8 cellular contexts compared by ENCODE assay signal in the genomic region with DNA sequence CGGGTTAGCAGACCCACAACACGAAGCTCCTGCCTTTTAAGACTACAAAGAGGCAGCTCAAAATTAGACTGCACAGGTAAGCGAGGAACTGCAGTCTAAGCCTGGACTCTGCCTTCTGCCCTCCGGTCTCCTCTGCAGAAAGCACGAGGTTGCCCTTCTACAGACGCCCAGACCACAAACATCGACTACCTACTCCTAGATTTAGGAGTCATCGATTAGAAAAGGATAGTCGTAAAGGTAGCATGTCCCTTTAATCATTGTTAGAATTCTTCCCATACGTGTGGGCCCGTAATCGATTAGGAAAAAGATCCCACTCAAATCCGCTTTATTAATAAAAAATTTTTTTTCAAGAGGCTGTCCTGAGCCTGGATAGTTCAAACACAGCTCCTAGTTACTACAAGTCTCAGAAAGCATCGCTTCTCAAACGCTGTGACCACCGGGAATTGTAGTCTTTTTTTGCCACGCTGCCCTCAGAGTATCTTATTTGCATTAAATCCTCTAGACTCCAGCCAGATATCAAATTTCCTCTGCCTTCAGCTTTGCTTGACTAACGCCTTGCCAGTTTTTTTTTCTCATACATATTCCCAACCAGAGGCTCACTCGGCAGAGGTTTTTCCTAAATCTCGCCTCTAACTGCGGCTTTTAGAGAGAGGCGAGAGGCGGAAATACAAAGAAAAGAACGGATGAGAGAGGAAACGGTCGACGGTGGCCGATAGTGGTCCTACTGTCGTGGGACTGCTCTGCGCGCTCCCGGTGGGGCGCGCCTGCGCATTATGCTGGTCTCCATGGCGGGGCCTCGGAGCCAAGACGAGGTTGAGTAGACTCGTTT. TPM values are rescaled to one million over a fixed set of nuclear protein-coding genes. Genes with fewer than 3 reads are reported as not detected.
DNase-seq lines count a peak whose midpoint lies in the region; ATAC-seq and TF ChIP-seq lines count a peak whose summit lies in the region.

A gene with protein sequence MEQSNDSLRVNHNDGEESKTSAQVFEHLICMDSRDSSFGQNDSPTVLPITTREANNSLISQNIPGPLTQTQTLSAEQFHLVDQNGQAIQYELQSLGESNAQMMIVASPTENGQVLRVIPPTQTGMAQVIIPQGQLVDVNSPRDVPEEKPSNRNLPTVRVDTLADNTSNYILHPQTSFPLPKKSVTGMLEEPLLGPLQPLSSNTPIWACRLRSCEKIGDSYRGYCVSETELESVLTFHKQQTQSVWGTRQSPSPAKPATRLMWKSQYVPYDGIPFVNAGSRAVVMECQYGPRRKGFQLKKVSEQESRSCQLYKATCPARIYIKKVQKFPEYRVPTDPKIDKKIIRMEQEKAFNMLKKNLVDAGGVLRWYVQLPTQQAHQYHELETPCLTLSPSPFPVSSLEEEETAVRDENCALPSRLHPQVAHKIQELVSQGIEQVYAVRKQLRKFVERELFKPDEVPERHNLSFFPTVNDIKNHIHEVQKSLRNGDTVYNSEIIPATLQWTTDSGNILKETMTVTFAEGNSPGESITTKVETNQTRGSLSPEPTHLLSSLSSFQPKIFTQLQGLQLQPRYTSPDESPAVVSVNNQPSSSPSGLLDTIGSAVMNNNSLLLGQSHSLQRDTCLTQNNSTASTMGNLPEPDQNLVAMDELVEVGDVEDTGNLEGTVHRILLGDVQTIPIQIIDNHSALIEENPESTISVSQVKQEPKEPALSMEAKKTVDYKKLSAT (plus strand): TSS at position 763 of the 829 bp plus-strand sequence. CDS start 29,628 bp downstream, outside the sequence.
Gene WDR12, minus strand, starts transcription at position 161 of the 829 bp plus-strand sequence. CDS start 197 bp downstream, outside the sequence.

- ATAC-seq in GM19455 (IDR thresholded peaks at IDR 0.05; ENCODE audit: unreplicated experiment) = peak; percentile 79

- H3K9me3 Mint-ChIP-seq in CD4-positive, alpha-beta memory T cell = no peaks in the 10 kb centered on the region
- no peaks in the 10 kb centered on the region for H3K9me3 Mint-ChIP-seq in activated CD4-positive, alpha-beta memory T cell treated with anti-CD3 and anti-CD28 coated beads, Interleukin-2, amount 10 ng/mL, durations not matched to agents 7 days and 5 days

- peaks cover 15% of the 10 kb centered on the region for H3K4me1 ChIP-seq in CD4-positive, alpha-beta memory T cell (ENCODE audit: insufficient read depth, low read length)

- peak within 1 kb of the TSS; percentile 94 to 96 for H3K4me3 ChIP-seq in CD4-positive, alpha-beta memory T cell (ENCODE audit: low read length in 2 of 2)
- peak within 1 kb of the TSS; percentile 66 for H3K4me3 ChIP-seq in lower leg skin (ENCODE audit: low read depth, poor library complexity, severe bottlenecking)

- intact Hi-C loops in CD4-positive, alpha-beta memory T cell (cut with micrococcal nuclease) = loop anchor here (1.0 to 5.0 kb wide), 4 partner anchors 103 to 1459 kb away; partner anchors contain the start of genes FAM117B, NBEAL1, STRADB and TRAK2
- intact Hi-C loops in lower leg skin (cut with DNase I; ENCODE audit: low total_unique reads) = no loop called here

- H3K9me3 ChIP-seq in CD4-positive, alpha-beta memory T cell (ENCODE audit: control insufficient read depth in 1 of 2, low read length in 2 of 2) = no peaks in the 10 kb centered on the region

- no peak for TF ChIP-seq CTCF in lower leg skin (IDR thresholded peaks at IDR 0.05)

- no peaks in the 10 kb centered on the region for H3K36me3 ChIP-seq in CD4-positive, alpha-beta memory T cell (ENCODE audit: insufficient read depth, low read length)

- CTCF ChIA-PET in CD4-positive, alpha-beta memory T cell (lab: Charles Lee; ENCODE audit: partially characterized antibody) = interaction anchor here (0.6 to 2.1 kb wide), 5 partner anchors 11 to 906 kb away, joined by 3 to 7 read pairs (median 3); partner anchors contain the start of gene CYP20A1
- CTCF ChIA-PET in activated CD4-positive, alpha-beta memory T cell treated with anti-CD3 and anti-CD28 coated beads, Interleukin-2, amount 10 ng/mL, durations not matched to agents 7 days and 5 days (lab: Charles Lee) = interaction anchor here (1.0 to 1.4 kb wide), 2 partner anchors 903 to 998 kb away, joined by 3 to 4 read pairs; no protein-coding TSS in a partner anchor

- H3K4me3 Mint-ChIP-seq in CD4-positive, alpha-beta memory T cell = peak within 1 kb of the TSS; percentile 92 to 99 (median 98)
- peak within 1 kb of the TSS; percentile 91 for H3K4me3 Mint-ChIP-seq in activated CD4-positive, alpha-beta memory T cell treated with anti-CD3 and anti-CD28 coated beads, Interleukin-2, amount 10 ng/mL, durations not matched to agents 7 days and 5 days

- H3K27me3 ChIP-seq in CD4-positive, alpha-beta memory T cell (ENCODE audit: insufficient read depth, low read length) = no peaks in the 10 kb centered on the region

- POLR2A ChIA-PET in CD4-positive, alpha-beta memory T cell (lab: Charles Lee; ENCODE audit: partially characterized antibody) = interaction anchor here (0.9 to 2.4 kb wide), 9 partner anchors 37 to 534 kb away, joined by 3 to 28 read pairs (median 4); partner anchors contain the start of genes CYP20A1, FAM117B, ICA1L and NBEAL1
- POLR2A ChIA-PET in activated CD4-positive, alpha-beta memory T cell treated with anti-CD3 and anti-CD28 coated beads, Interleukin-2, amount 10 ng/mL, durations not matched to agents 7 days and 5 days (lab: Charles Lee) = interaction anchor here (0.6 to 3.5 kb wide), 15 partner anchors 8 to 808 kb away, joined by 3 to 25 read pairs (median 4); partner anchors contain the start of genes CYP20A1, ICA1L and NBEAL1

- 0% methylated on average over 37 to 39 of the region's 39 CpGs for WGBS in lower leg skin, 2 donors

- peaks cover 0 to 12% of the 10 kb centered on the region in 2 donors for H3K36me3 Mint-ChIP-seq in CD4-positive, alpha-beta memory T cell
- peaks cover 2% of the 10 kb centered on the region for H3K36me3 Mint-ChIP-seq in activated CD4-positive, alpha-beta memory T cell treated with anti-CD3 and anti-CD28 coated beads, Interleukin-2, amount 10 ng/mL, durations not matched to agents 7 days and 5 days (ENCODE audit: low read depth)

- peak within 1 kb of the TSS; percentile 74 for H3K27ac ChIP-seq in CD4-positive, alpha-beta memory T cell (ENCODE audit: low read depth, low read length)

- peak within 1 kb of the TSS; percentile 93 to 99 (median 98) for H3K27ac Mint-ChIP-seq in CD4-positive, alpha-beta memory T cell
- H3K27ac Mint-ChIP-seq in activated CD4-positive, alpha-beta memory T cell treated with anti-CD3 and anti-CD28 coated beads, Interleukin-2, amount 10 ng/mL, durations not matched to agents 7 days and 5 days = peak within 1 kb of the TSS; percentile 95

- no peak for TF ChIP-seq POLR2A in lower leg skin (IDR thresholded peaks at IDR 0.05)

- H3K4me1 Mint-ChIP-seq in CD4-positive, alpha-beta memory T cell = peaks cover 16 to 48% (median 32%) of the 10 kb centered on the region in 4 donors
- H3K4me1 Mint-ChIP-seq in activated CD4-positive, alpha-beta memory T cell treated with anti-CD3 and anti-CD28 coated beads, Interleukin-2, amount 10 ng/mL, durations not matched to agents 7 days and 5 days = peaks cover 34% of the 10 kb centered on the region

- DNase-seq in CD4-positive, alpha-beta memory T cell = peak; percentile 92
- peak; percentile 89 for DNase-seq in HK-2 (ENCODE audit: unreplicated experiment)
- peak; percentile 94 for DNase-seq in NCI-H82 treated with DMSO at 0.1 percent for 48 hours (lab: John Stamatoyannopoulos, UW; ENCODE audit: unreplicated experiment)
- DNase-seq in activated CD4-positive, alpha-beta memory T cell treated with anti-CD3 and anti-CD28 coated beads, Interleukin-2, amount 10 ng/mL, durations not matched to agents 7 days and 5 days = peak; percentile 93
- DNase-seq in ecto neural progenitor cell (ENCODE audit: low spot score) = peak; percentile 91
- peak; percentile 92 to 98 for DNase-seq in lower leg skin (ENCODE audit: low spot score in 2 of 2)
- peak; percentile 85 to 86 for DNase-seq in stimulated activated CD4-positive, alpha-beta T cell treated with anti-CD3 and anti-CD28 coated beads, Interleukin-4, amount 100 ng/mL, for 4 hours

- no peaks in the 10 kb centered on the region for H3K27me3 Mint-ChIP-seq in CD4-positive, alpha-beta memory T cell
- no peaks in the 10 kb centered on the region for H3K27me3 Mint-ChIP-seq in activated CD4-positive, alpha-beta memory T cell treated with anti-CD3 and anti-CD28 coated beads, Interleukin-2, amount 10 ng/mL, durations not matched to agents 7 days and 5 days

RNA-seq across cellular contexts. Expression of the first gene that starts in this region (rescaled TPM):
- 10 to 100 TPM; 24.4 to 27.6 TPM for total RNA-seq in CD4-positive, alpha-beta memory T cell
- 1 to 10 TPM; 1.9 to 5.3 TPM for polyA plus RNA-seq in CD4-positive, alpha-beta memory T cell
- 10 to 100 TPM; 11.9 to 12.3 TPM for total RNA-seq in activated CD4-positive, alpha-beta memory T cell treated with anti-CD3 and anti-CD28 coated beads, Interleukin-2, amount 10 ng/mL, durations not matched to agents 7 days and 5 days
- total RNA-seq in lower leg skin = 10 to 100 TPM in 2 of 4 donors, 1 to 10 TPM in 2; 9.1 to 12.1 (median 10.2) TPM

RNA-seq across cellular contexts. Expression of gene WDR12, which starts in this region (rescaled TPM):
- total RNA-seq in CD4-positive, alpha-beta memory T cell = 10 to 100 TPM; 21.3 to 25.0 TPM
- 10 to 100 TPM; 16.5 to 20.0 TPM for polyA plus RNA-seq in CD4-positive, alpha-beta memory T cell
- 10 to 100 TPM; 41.3 to 42.1 TPM for total RNA-seq in activated CD4-positive, alpha-beta memory T cell treated with anti-CD3 and anti-CD28 coated beads, Interleukin-2, amount 10 ng/mL, durations not matched to agents 7 days and 5 days
- total RNA-seq in lower leg skin = 10 to 100 TPM in 1 of 4 donors, 1 to 10 TPM in 3; 6.2 to 18.7 (median 7.6) TPM

Comparison
In these comparisons a context has a peak if more than half of its experiments do, and no peak if none do; other contexts are left out.
1. Peak in every context shown above with its lines: DNase-seq, ATAC-seq, H3K4me3 ChIP-seq and H3K27ac ChIP-seq.